In the genomic region with DNA sequence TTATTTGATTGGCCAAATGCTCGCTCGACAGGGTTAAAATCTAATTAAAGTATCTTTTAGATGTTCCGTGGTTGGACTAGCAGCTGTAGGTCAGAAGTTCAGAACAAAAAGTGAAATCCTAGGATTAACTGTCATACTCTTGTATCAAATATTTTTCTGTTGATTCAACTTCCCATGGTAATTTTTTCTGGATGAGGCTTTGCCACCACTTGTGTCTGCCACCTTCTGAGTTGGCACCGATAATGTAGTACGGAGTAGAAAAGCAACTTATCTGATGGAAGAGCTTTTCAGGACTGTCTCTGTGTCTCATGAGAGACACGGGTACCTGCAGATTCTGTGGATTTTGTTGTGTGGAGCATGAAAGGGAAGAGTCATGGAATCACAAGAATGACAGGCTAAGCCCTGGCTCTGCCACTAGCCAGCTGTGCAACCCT, we compare ENCODE assay signal across 14 cellular contexts. TPM values are rescaled to one million over a fixed set of nuclear protein-coding genes. Genes with fewer than 3 reads are reported as not detected.
DNase-seq lines count a peak whose midpoint lies in the region; ATAC-seq and TF ChIP-seq lines count a peak whose summit lies in the region.
"Had no signal": no experiment of that assay in that cellular context is flagged by ENCODE, and none has a peak within 500 bp of the region (broad histone marks: within the 10 kb centered on the region; RNA-seq: fewer than 3 reads in every experiment).

No MANE protein-coding gene starts in this region.

- intact Hi-C loops in mucosa of descending colon (cut with DNase I, micrococcal nuclease) = no loop called here

- H3K4me3 ChIP-seq in hepatocyte = no peak overlapping the region
- no peak overlapping the region for H3K4me3 ChIP-seq in mucosa of descending colon
- H3K4me3 ChIP-seq: Peyer's patch had no signal

- DNase-seq in HK-2 (ENCODE audit: unreplicated experiment) = peak; percentile 22
- peak; percentile 86 for DNase-seq in amniotic epithelial cell (ENCODE audit: low read depth)
- no peak for DNase-seq in hepatocyte (ENCODE audit: low spot score)
- peak; percentile 24 for DNase-seq in stromal cell of bone marrow (ENCODE audit: low read depth)
- no peak for DNase-seq in DMS114 treated with DMSO at 0.1 percent for 48 hours (lab: John Stamatoyannopoulos, UW; ENCODE audit: unreplicated experiment)
- DNase-seq in SHP77 (lab: John Stamatoyannopoulos, UW) = no peak
- DNase-seq in mucosa of descending colon = no peak
- DNase-seq: activated CD4-positive, alpha-beta T cell treated with anti-CD3 and anti-CD28 coated beads, Interleukin-2, amount 50 U/mL, for 1 hour; activated naive CD4-positive, alpha-beta T cell treated with anti-CD3 and anti-CD28 coated beads, Interleukin-2, amount 50 U/mL, for 16 hours; NCI-H2081; Peyer's patch; stimulated activated naive CD4-positive, alpha-beta T cell treated with Interleukin-2 at 50 U/mL for 16 hours had no signal

- no peaks in the 10 kb centered on the region for H3K79me2 ChIP-seq in hepatocyte

- H3K9me3 ChIP-seq in hepatocyte (ENCODE audit: low read depth) (no peaks in the 10 kb centered on the region), mucosa of descending colon (no peaks in the 10 kb centered on the region)
- H3K9me3 ChIP-seq: Peyer's patch had no signal

- ATAC-seq in HG03175 (IDR thresholded peaks at IDR 0.05; ENCODE audit: unreplicated experiment) = no peak
- ATAC-seq in mucosa of descending colon = no peak

- H3K27me3 ChIP-seq in hepatocyte = no peaks in the 10 kb centered on the region
- H3K27me3 ChIP-seq: Peyer's patch had no signal

- no peaks in the 10 kb centered on the region for H4K20me1 ChIP-seq in hepatocyte (ENCODE audit: insufficient read depth, poor library complexity, severe bottlenecking)

- TF ChIP-seq CTCF in hepatocyte (IDR thresholded peaks at IDR 0.05; ENCODE audit: poor library complexity) (no peak), mucosa of descending colon (IDR thresholded peaks at IDR 0.05) (no peak)

- H3K27ac ChIP-seq in hepatocyte = peak overlapping the region; percentile 65
- H3K27ac ChIP-seq: epithelial cell of prostate, Peyer's patch had no signal

- WGBS in hepatocyte (ENCODE audit: low lambda C conversion rate, missing lambda C conversion rate) = 67% methylated on average over 6 of the region's 6 CpGs

- H3K36me3 ChIP-seq in hepatocyte (replicated peaks; ENCODE audit: insufficient read depth, low read depth) (no peaks in the 10 kb centered on the region), mucosa of descending colon (ENCODE audit: low read depth) (no peaks in the 10 kb centered on the region)
- H3K36me3 ChIP-seq: Peyer's patch had no signal

- H3K9me2 ChIP-seq in hepatocyte (replicated peaks; ENCODE audit: insufficient read depth) = no peaks in the 10 kb centered on the region

- H3K4me2 ChIP-seq in hepatocyte = peak overlapping the region; percentile 19

- H3K4me1 ChIP-seq in hepatocyte (ENCODE audit: insufficient read depth) (peaks cover 13% of the 10 kb centered on the region), mucosa of descending colon (ENCODE audit: low read depth) (no peaks in the 10 kb centered on the region)

- H2AFZ ChIP-seq in hepatocyte = no peak overlapping the region

RNA-seq across cellular contexts. Expression of a gene that starts 44.6 kb away (rescaled TPM):
- total RNA-seq in hepatocyte (255 and 256 TPM in 2 replicates), mucosa of descending colon (100 to 1,000 TPM in 2 of 3 donors, 10 to 100 TPM in 1; 61.3 to 165 (median 129) TPM)
- polyA plus RNA-seq in hepatocyte = 416 and 420 TPM in 2 replicates

Comparison
In these comparisons a context has a peak if more than half of its experiments do, and no peak if none do; other contexts are left out.
1. DNase-seq: peak in HK-2 (single experiment), amniotic epithelial cell (single experiment) and stromal cell of bone marrow (single experiment); none in hepatocyte (single experiment), DMS114 treated with DMSO at 0.1 percent for 48 hours (single experiment), SHP77 (0 of 2) and mucosa of descending colon (0 of 3).